Comparison of ENCODE assay signal across 8 cellular contexts in genomic region chr5:31855527-31855862, GRCh38.
A peak's percentile ranks its signal among the peaks of the same experiment; 100 is the strongest.
DNase-seq lines count a peak whose midpoint lies in the region; ATAC-seq and TF ChIP-seq lines count a peak whose summit lies in the region.

No MANE protein-coding gene starts in this region.

- no peak for TF ChIP-seq POLR2A in heart left ventricle (IDR thresholded peaks at IDR 0.05)

- peaks cover 2% of the 10 kb centered on the region for H3K36me3 Mint-ChIP-seq in activated naive CD8-positive, alpha-beta T cell treated with anti-CD3 and anti-CD28 coated beads, Interleukin-2, amount 10 ng/mL, durations not matched to agents 7 days and 5 days
- H3K36me3 Mint-ChIP-seq in osteocyte (ENCODE audit: unreplicated experiment), result peaks cover 10% of the 10 kb centered on the region
- no peaks in the 10 kb centered on the region for H3K36me3 Mint-ChIP-seq in activated T-helper 2 cell treated with anti-CD3 and anti-CD28 coated beads, Interferon-gamma antibody, Interleukin-2, Interleukin-4, amounts not matched to agents 10 μg/mL and 5 μg/mL and 100 μg/mL, durations not matched to agents 14 hours and 24 hours and 36 hours (ENCODE audit: low read depth)

- no peaks in the 10 kb centered on the region for H3K27me3 ChIP-seq in BE2C
- H3K27me3 ChIP-seq in heart left ventricle, result peaks cover 0 to 17% (median 0%) of the 10 kb centered on the region in 9 donors

- intact Hi-C loops in heart left ventricle (cut with DNase I), result loop anchor here in 2 of 10 donors (10.0 kb wide), 2 partner anchors 169 to 219 kb away; no protein-coding TSS in a partner anchor
- intact Hi-C loops in activated T-helper 2 cell treated with anti-CD3 and anti-CD28 coated beads, Interferon-gamma antibody, Interleukin-2, Interleukin-4, amounts not matched to agents 10 μg/mL and 5 μg/mL and 100 μg/mL, durations not matched to agents 14 hours and 24 hours and 36 hours (cut with micrococcal nuclease), result no loop called here

- no peak overlapping the region for H3K27ac Mint-ChIP-seq in activated naive CD8-positive, alpha-beta T cell treated with anti-CD3 and anti-CD28 coated beads, Interleukin-2, amount 10 ng/mL, durations not matched to agents 7 days and 5 days
- peak overlapping the region; percentile 5 for H3K27ac Mint-ChIP-seq in osteocyte (ENCODE audit: unreplicated experiment)
- no peak overlapping the region for H3K27ac Mint-ChIP-seq in activated T-helper 2 cell treated with anti-CD3 and anti-CD28 coated beads, Interferon-gamma antibody, Interleukin-2, Interleukin-4, amounts not matched to agents 10 μg/mL and 5 μg/mL and 100 μg/mL, durations not matched to agents 14 hours and 24 hours and 36 hours

- DNase-seq in BE2C (no peak), heart left ventricle (no peak), osteocyte (ENCODE audit: extremely low spot score, unreplicated experiment) (no peak), amniotic stem cell (lab: John Stamatoyannopoulos, UW) (no peak), hypothalamus (lab: John Stamatoyannopoulos, UW) (no peak)
- DNase-seq in activated naive CD8-positive, alpha-beta T cell treated with anti-CD3 and anti-CD28 coated beads, Interleukin-2, amount 10 ng/mL, durations not matched to agents 7 days and 5 days, result no peak
- no peak for DNase-seq in activated T-helper 2 cell treated with anti-CD3 and anti-CD28 coated beads, Interferon-gamma antibody, Interleukin-2, Interleukin-4, amounts not matched to agents 10 μg/mL and 5 μg/mL and 100 μg/mL, durations not matched to agents 14 hours and 24 hours and 36 hours (ENCODE audit: low spot score)

- H3K4me3 ChIP-seq in BE2C (ENCODE audit: low read depth, low read length) (peak overlapping the region; percentile 60), heart left ventricle (peak overlapping the region; percentile 42 to 72 (median 66))

- 14 to 74% (median 35%) methylated on average over 5 to 9 of the region's 9 CpGs for WGBS in heart left ventricle, 4 donors

- ATAC-seq in activated naive CD8-positive, alpha-beta T cell treated with anti-CD3 and anti-CD28 coated beads, Interleukin-2, amount 10 ng/mL, durations not matched to agents 7 days and 5 days (ENCODE audit: low read depth), result no peak
- peak in 1 of 4 donors; percentile 19 for ATAC-seq in heart left ventricle
- ATAC-seq in GM21526 (IDR thresholded peaks at IDR 0.05; ENCODE audit: low FRiP score, unreplicated experiment), result no peak

- no peak for TF ChIP-seq CTCF in BE2C (IDR thresholded peaks at IDR 0.05; ENCODE audit: low read depth, low read length)
- TF ChIP-seq CTCF in heart left ventricle (IDR thresholded peaks at IDR 0.05), result no peak
- no peak for TF ChIP-seq CTCF in osteocyte (IDR thresholded peaks at IDR 0.05)

- H3K4me1 ChIP-seq in BE2C, result peaks cover 13% of the 10 kb centered on the region
- H3K4me1 ChIP-seq in heart left ventricle, result peaks cover 0 to 48% (median 24%) of the 10 kb centered on the region in 12 donors

- peak overlapping the region in 11 of 12 donors; percentile 71 to 93 (median 82) for H3K27ac ChIP-seq in heart left ventricle

- H3K9me3 ChIP-seq in BE2C (peaks cover 5% of the 10 kb centered on the region; the same call in 1 of the 2 replicates), heart left ventricle (peaks cover 0 to 20% (median 9%) of the 10 kb centered on the region in 12 donors)

- peaks cover 32% of the 10 kb centered on the region for H3K27me3 Mint-ChIP-seq in activated naive CD8-positive, alpha-beta T cell treated with anti-CD3 and anti-CD28 coated beads, Interleukin-2, amount 10 ng/mL, durations not matched to agents 7 days and 5 days
- H3K27me3 Mint-ChIP-seq in osteocyte (ENCODE audit: unreplicated experiment), result peaks cover 7% of the 10 kb centered on the region
- H3K27me3 Mint-ChIP-seq in activated T-helper 2 cell treated with anti-CD3 and anti-CD28 coated beads, Interferon-gamma antibody, Interleukin-2, Interleukin-4, amounts not matched to agents 10 μg/mL and 5 μg/mL and 100 μg/mL, durations not matched to agents 14 hours and 24 hours and 36 hours (ENCODE audit: low read depth), result peaks cover 34% of the 10 kb centered on the region

- peak overlapping the region; percentile 79 for H3K4me3 Mint-ChIP-seq in activated naive CD8-positive, alpha-beta T cell treated with anti-CD3 and anti-CD28 coated beads, Interleukin-2, amount 10 ng/mL, durations not matched to agents 7 days and 5 days
- peak overlapping the region; percentile 80 for H3K4me3 Mint-ChIP-seq in osteocyte (ENCODE audit: unreplicated experiment)
- no peak overlapping the region for H3K4me3 Mint-ChIP-seq in activated T-helper 2 cell treated with anti-CD3 and anti-CD28 coated beads, Interferon-gamma antibody, Interleukin-2, Interleukin-4, amounts not matched to agents 10 μg/mL and 5 μg/mL and 100 μg/mL, durations not matched to agents 14 hours and 24 hours and 36 hours (ENCODE audit: low read depth)

- H3K4me1 Mint-ChIP-seq in activated naive CD8-positive, alpha-beta T cell treated with anti-CD3 and anti-CD28 coated beads, Interleukin-2, amount 10 ng/mL, durations not matched to agents 7 days and 5 days, result peaks cover 12% of the 10 kb centered on the region
- H3K4me1 Mint-ChIP-seq in osteocyte (ENCODE audit: unreplicated experiment), result peaks cover 23% of the 10 kb centered on the region
- peaks cover 4% of the 10 kb centered on the region for H3K4me1 Mint-ChIP-seq in activated T-helper 2 cell treated with anti-CD3 and anti-CD28 coated beads, Interferon-gamma antibody, Interleukin-2, Interleukin-4, amounts not matched to agents 10 μg/mL and 5 μg/mL and 100 μg/mL, durations not matched to agents 14 hours and 24 hours and 36 hours (ENCODE audit: low read depth)

- POLR2A ChIA-PET in activated naive CD8-positive, alpha-beta T cell treated with anti-CD3 and anti-CD28 coated beads, Interleukin-2, amount 10 ng/mL, durations not matched to agents 7 days and 5 days (lab: Charles Lee), result no interaction called here

- peaks cover 13% of the 10 kb centered on the region for H3K9me3 Mint-ChIP-seq in activated naive CD8-positive, alpha-beta T cell treated with anti-CD3 and anti-CD28 coated beads, Interleukin-2, amount 10 ng/mL, durations not matched to agents 7 days and 5 days
- H3K9me3 Mint-ChIP-seq in osteocyte (ENCODE audit: unreplicated experiment), result peaks cover 9% of the 10 kb centered on the region
- H3K9me3 Mint-ChIP-seq in activated T-helper 2 cell treated with anti-CD3 and anti-CD28 coated beads, Interferon-gamma antibody, Interleukin-2, Interleukin-4, amounts not matched to agents 10 μg/mL and 5 μg/mL and 100 μg/mL, durations not matched to agents 14 hours and 24 hours and 36 hours, result peaks cover 12% of the 10 kb centered on the region

- no peaks in the 10 kb centered on the region for H3K36me3 ChIP-seq in BE2C
- peaks cover 0 to 27% (median 0%) of the 10 kb centered on the region in 9 donors for H3K36me3 ChIP-seq in heart left ventricle
